ENCODE assay signal across 9 cellular contexts in genomic region chr3:18442743-18443669, GRCh38. TPM values are rescaled to one million over a fixed set of nuclear protein-coding genes. Genes with fewer than 3 reads are reported as not detected.
DNase-seq lines count a peak whose midpoint lies in the region; ATAC-seq and TF ChIP-seq lines count a peak whose summit lies in the region.
"Had no signal": no experiment of that assay in that cellular context is flagged by ENCODE, and none has a peak within 500 bp of the region (broad histone marks: within the 10 kb centered on the region; RNA-seq: fewer than 3 reads in every experiment).

No MANE protein-coding gene starts in this region.

- no peak for DNase-seq in AG09309 (ENCODE audit: low read depth)
- no peak for DNase-seq in brain microvascular endothelial cell
- DNase-seq in neural crest cell (ENCODE audit: low read depth, low spot score): no peak
- no peak for DNase-seq in DMS79 treated with DMSO at 0.1 percent for 48 hours (lab: John Stamatoyannopoulos, UW)

- H3K27me3 Mint-ChIP-seq in neural crest cell (ENCODE audit: low read depth): peaks cover 85% of the 10 kb centered on the region

- TF ChIP-seq CTCF in AG09309 (IDR thresholded peaks at IDR 0.05; ENCODE audit: control insufficient read depth, insufficient read depth, low read depth, low read length, missing control alignments): no peak
- TF ChIP-seq CTCF in brain microvascular endothelial cell (IDR thresholded peaks at IDR 0.05; ENCODE audit: low read depth, low read length, missing control alignments): no peak
- no peak for TF ChIP-seq CTCF in neural crest cell (conservative IDR thresholded peaks at IDR 0.05)

- no peak overlapping the region for H3K9ac ChIP-seq in HUES48 (ENCODE audit: low read depth, low read length)

- no peaks in the 10 kb centered on the region for H3K9me3 Mint-ChIP-seq in neural crest cell

- TF ChIP-seq POLR2A in GM18505 (IDR thresholded peaks at IDR 0.05; ENCODE audit: borderline replicate concordance, extremely low read depth, insufficient read depth, insufficient read length): no peak

- H3K27ac ChIP-seq in HUES48 (ENCODE audit: low read depth, low read length) (no peak overlapping the region), brain microvascular endothelial cell (no peak overlapping the region)
- H3K27ac ChIP-seq: thyroid gland had no signal

- no peaks in the 10 kb centered on the region for H3K9me3 ChIP-seq in HUES48 (ENCODE audit: control insufficient read depth, insufficient read depth, low read length)
- H3K9me3 ChIP-seq: thyroid gland had no signal

- H3K36me3 ChIP-seq in HUES48 (ENCODE audit: control insufficient read depth, insufficient read depth, low read length) (no peaks in the 10 kb centered on the region), brain microvascular endothelial cell (replicated peaks) (no peaks in the 10 kb centered on the region)
- H3K36me3 ChIP-seq: thyroid gland had no signal

- H3K4me1 ChIP-seq in HUES48 (ENCODE audit: control insufficient read depth, insufficient read depth, low read length): peaks cover 22% of the 10 kb centered on the region

- no peak for ATAC-seq in GM18505 (IDR thresholded peaks at IDR 0.05; ENCODE audit: unreplicated experiment)
- no peak for ATAC-seq in GM19452 (IDR thresholded peaks at IDR 0.05; ENCODE audit: unreplicated experiment)
- no peak for ATAC-seq in GM21515 (IDR thresholded peaks at IDR 0.05; ENCODE audit: unreplicated experiment)

- H3K27me3 ChIP-seq in HUES48 (ENCODE audit: control insufficient read depth, insufficient read depth, low read length) (peaks cover 41% of the 10 kb centered on the region), brain microvascular endothelial cell (replicated peaks) (peaks cover 23% of the 10 kb centered on the region)
- H3K27me3 ChIP-seq: thyroid gland had no signal

- peaks cover 20% of the 10 kb centered on the region for H3K4me1 Mint-ChIP-seq in neural crest cell

- peak overlapping the region; percentile 61 for H3K4me3 ChIP-seq in AG09309 (ENCODE audit: control insufficient read depth, low read depth, low read length)
- H3K4me3 ChIP-seq in HUES48 (ENCODE audit: low read depth, low read length): peak overlapping the region; percentile 74
- H3K4me3 ChIP-seq in brain microvascular endothelial cell (ENCODE audit: low read depth, low read length): peak overlapping the region; percentile 55

- in situ Hi-C loops in brain microvascular endothelial cell (cut with HindIII; ENCODE audit: low pct_ligation_motif_present, low sequenced_read_pairs): no loop called here

- H3K36me3 Mint-ChIP-seq in neural crest cell (ENCODE audit: low read depth): no peaks in the 10 kb centered on the region

- peak overlapping the region; percentile 91 for H3K4me3 Mint-ChIP-seq in neural crest cell

- H3K27ac Mint-ChIP-seq in neural crest cell (ENCODE audit: unreplicated experiment): no peak overlapping the region

RNA-seq across cellular contexts. Expression of gene SATB1, which starts 17.9 kb away (rescaled TPM):
- total RNA-seq in neural crest cell: 22.1 and 22.3 TPM in 2 replicates
